36 cellular contexts compared by ENCODE assay signal in genomic region chr9:118326326-118326725, GRCh38.
"Had no signal": no experiment of that assay in that cellular context is flagged by ENCODE, and none has a peak within 500 bp of the region (broad histone marks: within the 10 kb centered on the region; RNA-seq: fewer than 3 reads in every experiment).

No MANE protein-coding gene starts in this region.

- H3K36me3 Mint-ChIP-seq: activated CD4-positive, alpha-beta memory T cell treated with anti-CD3 and anti-CD28 coated beads for 36 hours; activated naive CD4-positive, alpha-beta T cell treated with anti-CD3 and anti-CD28 coated beads, Interleukin-2, amount 10 ng/mL, durations not matched to agents 7 days and 5 days; activated naive CD4-positive, alpha-beta T cell treated with anti-CD3 and anti-CD28 coated beads, Interleukin-2, amount 50 U/mL, for 24 hours; activated naive CD8-positive, alpha-beta T cell; activated naive CD8-positive, alpha-beta T cell treated with anti-CD3 and anti-CD28 coated beads, Interleukin-2, amount 10 ng/mL, durations not matched to agents 7 days and 5 days; brain had no signal

- ATAC-seq: activated CD8-positive, alpha-beta T cell treated with anti-CD3 and anti-CD28 coated beads for 36 hours; activated naive CD8-positive, alpha-beta T cell treated with anti-CD3 and anti-CD28 coated beads, Interleukin-2, amount 50 U/mL, for 24 hours had no signal

- H3K9me3 ChIP-seq: ascending aorta had no signal

- DNase-seq: activated B cell treated with CpG ODN at 0.5 μM for 24 hours; activated CD4-positive, alpha-beta memory T cell treated with anti-CD3 and anti-CD28 coated beads for 36 hours; activated CD4-positive, alpha-beta T cell treated with anti-CD3 and anti-CD28 coated beads for 4 hours; activated CD4-positive, alpha-beta T cell treated with anti-CD3 and anti-CD28 coated beads, Interleukin-2, amount 10 ng/mL, durations not matched to agents 24 days and 14 days; activated CD4-positive, alpha-beta T cell treated with anti-CD3 and anti-CD28 coated beads, Interleukin-2, amount 50 U/mL, for 1 hour; activated CD4-positive, alpha-beta T cell treated with anti-CD3 and anti-CD28 coated beads, Interleukin-2, amount 50 U/mL, for 4 hours; activated CD4-positive, CD25-positive, alpha-beta regulatory T cell treated with anti-CD3 and anti-CD28 coated beads, Interleukin-2, amount 50 U/mL, for 72 hours; activated CD8-positive, alpha-beta memory T cell treated with anti-CD3 and anti-CD28 coated beads, Interleukin-2, amount 50 U/mL, for 4 hours; activated CD8-positive, alpha-beta T cell treated with anti-CD3 and anti-CD28 coated beads for 36 hours; activated effector memory CD4-positive, alpha-beta T cell treated with Interleukin-2 at 50 U/mL for 16 hours; activated gamma-delta T cell; activated naive CD4-positive, alpha-beta T cell treated with anti-CD3 and anti-CD28 coated beads, Interleukin-2, amount 10 ng/mL, durations not matched to agents 7 days and 5 days; activated naive CD4-positive, alpha-beta T cell treated with Interleukin-2 at 50 U/mL for 16 hours; activated naive CD8-positive, alpha-beta T cell treated with anti-CD3 and anti-CD28 coated beads, Interleukin-2, amount 10 ng/mL, durations not matched to agents 7 days and 5 days; activated naive CD8-positive, alpha-beta T cell treated with anti-CD3 and anti-CD28 coated beads, Interleukin-2, amount 50 U/mL, for 24 hours; activated T-cell treated with anti-CD3 and anti-CD28 coated beads for 4 hours; activated T-cell treated with anti-CD3 and anti-CD28 coated beads, Interleukin-2, amount 50 U/mL, for 1 hour; activated T-cell treated with anti-CD3 and anti-CD28 coated beads, Interleukin-2, amount 50 U/mL, for 48 hours; amygdala; anterior cingulate cortex; caudate nucleus; cerebellar nuclear complex; T-helper 2 cell; T-helper 9 cell had no signal

- H3K27me3 Mint-ChIP-seq: activated B cell treated with CpG ODN at 0.5 μM for 24 hours; activated CD4-positive, alpha-beta memory T cell treated with anti-CD3 and anti-CD28 coated beads for 36 hours; activated CD4-positive, alpha-beta T cell treated with anti-CD3 and anti-CD28 coated beads, Interleukin-2, amount 10 ng/mL, durations not matched to agents 24 days and 14 days; activated CD8-positive, alpha-beta T cell treated with anti-CD3 and anti-CD28 coated beads for 36 hours; activated naive CD4-positive, alpha-beta T cell treated with anti-CD3 and anti-CD28 coated beads, Interleukin-2, amount 10 ng/mL, durations not matched to agents 7 days and 5 days; activated naive CD4-positive, alpha-beta T cell treated with anti-CD3 and anti-CD28 coated beads, Interleukin-2, amount 50 U/mL, for 24 hours; activated naive CD8-positive, alpha-beta T cell; activated naive CD8-positive, alpha-beta T cell treated with anti-CD3 and anti-CD28 coated beads, Interleukin-2, amount 10 ng/mL, durations not matched to agents 7 days and 5 days; activated naive CD8-positive, alpha-beta T cell treated with anti-CD3 and anti-CD28 coated beads, Interleukin-2, amount 50 U/mL, for 24 hours; brain; central memory CD8-positive, alpha-beta T cell had no signal

- H3K4me1 ChIP-seq: ascending aorta had no signal

- H3K27ac Mint-ChIP-seq: activated B cell treated with CpG ODN at 0.5 μM for 24 hours; activated CD4-positive, alpha-beta memory T cell treated with anti-CD3 and anti-CD28 coated beads for 36 hours; activated CD4-positive, alpha-beta T cell treated with anti-CD3 and anti-CD28 coated beads, Interleukin-2, amount 10 ng/mL, durations not matched to agents 24 days and 14 days; activated CD8-positive, alpha-beta T cell treated with anti-CD3 and anti-CD28 coated beads for 36 hours; activated naive CD4-positive, alpha-beta T cell treated with anti-CD3 and anti-CD28 coated beads, Interleukin-2, amount 10 ng/mL, durations not matched to agents 7 days and 5 days; activated naive CD4-positive, alpha-beta T cell treated with anti-CD3 and anti-CD28 coated beads, Interleukin-2, amount 50 U/mL, for 24 hours; activated naive CD8-positive, alpha-beta T cell; activated naive CD8-positive, alpha-beta T cell treated with anti-CD3 and anti-CD28 coated beads, Interleukin-2, amount 10 ng/mL, durations not matched to agents 7 days and 5 days; activated naive CD8-positive, alpha-beta T cell treated with anti-CD3 and anti-CD28 coated beads, Interleukin-2, amount 50 U/mL, for 24 hours; activated T-helper 2 cell treated with anti-CD3 and anti-CD28 coated beads, Interferon-gamma antibody, Interleukin-2, Interleukin-4, amounts not matched to agents 10 μg/mL and 5 μg/mL and 100 μg/mL, durations not matched to agents 14 hours and 24 hours and 36 hours; brain; T-helper 1 cell treated with Interleukin-12 subunit alpha and Interleukin-12 subunit beta and Interleukin-4 antibody, amounts not matched to agents 30 μg/mL and 1 μg/mL, for 36 hours; T-helper 2 cell treated with Interferon-gamma antibody and Interleukin-4, amounts not matched to agents 5 μg/mL and 100 μg/mL, for 36 hours had no signal

- H3K27ac ChIP-seq: ascending aorta, cardiac muscle cell, VCaP had no signal

- H3K9me3 Mint-ChIP-seq: activated B cell treated with CpG ODN at 0.5 μM for 24 hours; activated CD8-positive, alpha-beta T cell treated with anti-CD3 and anti-CD28 coated beads for 36 hours; activated naive CD8-positive, alpha-beta T cell treated with anti-CD3 and anti-CD28 coated beads, Interleukin-2, amount 50 U/mL, for 24 hours; T-helper 1 cell treated with Interleukin-12 subunit alpha and Interleukin-12 subunit beta and Interleukin-4 antibody, amounts not matched to agents 30 μg/mL and 1 μg/mL, for 36 hours; T-helper 2 cell treated with Interferon-gamma antibody and Interleukin-4, amounts not matched to agents 5 μg/mL and 100 μg/mL, for 36 hours had no signal

- H3K4me1 Mint-ChIP-seq: activated B cell treated with CpG ODN at 0.5 μM for 24 hours; activated CD4-positive, alpha-beta T cell treated with anti-CD3 and anti-CD28 coated beads, Interleukin-2, amount 10 ng/mL, durations not matched to agents 24 days and 14 days; activated naive CD4-positive, alpha-beta T cell treated with anti-CD3 and anti-CD28 coated beads, Interleukin-2, amount 10 ng/mL, durations not matched to agents 7 days and 5 days; activated naive CD4-positive, alpha-beta T cell treated with anti-CD3 and anti-CD28 coated beads, Interleukin-2, amount 50 U/mL, for 24 hours; activated naive CD8-positive, alpha-beta T cell treated with anti-CD3 and anti-CD28 coated beads, Interleukin-2, amount 10 ng/mL, durations not matched to agents 7 days and 5 days; activated naive CD8-positive, alpha-beta T cell treated with anti-CD3 and anti-CD28 coated beads, Interleukin-2, amount 50 U/mL, for 24 hours; brain; central memory CD8-positive, alpha-beta T cell had no signal

- H3K4me3 Mint-ChIP-seq: activated B cell treated with CpG ODN at 0.5 μM for 24 hours; activated CD4-positive, alpha-beta memory T cell treated with anti-CD3 and anti-CD28 coated beads for 36 hours; activated CD4-positive, alpha-beta T cell treated with anti-CD3 and anti-CD28 coated beads, Interleukin-2, amount 10 ng/mL, durations not matched to agents 24 days and 14 days; activated CD8-positive, alpha-beta T cell treated with anti-CD3 and anti-CD28 coated beads for 36 hours; activated naive CD4-positive, alpha-beta T cell treated with anti-CD3 and anti-CD28 coated beads, Interleukin-2, amount 10 ng/mL, durations not matched to agents 7 days and 5 days; activated naive CD4-positive, alpha-beta T cell treated with anti-CD3 and anti-CD28 coated beads, Interleukin-2, amount 50 U/mL, for 24 hours; activated naive CD8-positive, alpha-beta T cell; activated naive CD8-positive, alpha-beta T cell treated with anti-CD3 and anti-CD28 coated beads, Interleukin-2, amount 10 ng/mL, durations not matched to agents 7 days and 5 days; activated naive CD8-positive, alpha-beta T cell treated with anti-CD3 and anti-CD28 coated beads, Interleukin-2, amount 50 U/mL, for 24 hours; brain; central memory CD8-positive, alpha-beta T cell; T-helper 1 cell treated with Interleukin-12 subunit alpha and Interleukin-12 subunit beta and Interleukin-4 antibody, amounts not matched to agents 30 μg/mL and 1 μg/mL, for 36 hours; T-helper 2 cell treated with Interferon-gamma antibody and Interleukin-4, amounts not matched to agents 5 μg/mL and 100 μg/mL, for 36 hours had no signal

- H3K4me3 ChIP-seq: ascending aorta, cardiac muscle cell had no signal

- FAIRE-seq: bronchial epithelial cell, TTC549 had no signal
